Comparison of ENCODE assay signal across 9 cellular contexts in genomic region chr15:78944202-78944625, GRCh38. TPM values are rescaled to one million over a fixed set of nuclear protein-coding genes. Genes with fewer than 3 reads are reported as not detected.
DNase-seq lines count a peak whose midpoint lies in the region; ATAC-seq and TF ChIP-seq lines count a peak whose summit lies in the region.
"Had no signal": no experiment of that assay in that cellular context is flagged by ENCODE, and none has a peak within 500 bp of the region (broad histone marks: within the 10 kb centered on the region; RNA-seq: fewer than 3 reads in every experiment).

No MANE protein-coding gene starts in this region.

- TF ChIP-seq EP300 in sigmoid colon (IDR thresholded peaks at IDR 0.05), result no peak

- H3K4me1 ChIP-seq in RWPE2 (ENCODE audit: insufficient read depth, poor library complexity, severe bottlenecking), result no peaks in the 10 kb centered on the region
- peaks cover 3 to 45% (median 15%) of the 10 kb centered on the region in 9 donors for H3K4me1 ChIP-seq in heart right ventricle
- H3K4me1 ChIP-seq in sigmoid colon, result peaks cover 0 to 14% (median 13%) of the 10 kb centered on the region in 4 donors

- TF ChIP-seq CTCF in RWPE2 (IDR thresholded peaks at IDR 0.05; ENCODE audit: poor library complexity, severe bottlenecking) (no peak), heart right ventricle (IDR thresholded peaks at IDR 0.05) (no peak), sigmoid colon (IDR thresholded peaks at IDR 0.05) (no peak)

- H3K27ac ChIP-seq in RWPE2 (ENCODE audit: poor library complexity, severe bottlenecking) (no peak overlapping the region), heart right ventricle (peak overlapping the region; percentile 30 to 88 (median 80)), sigmoid colon (peak overlapping the region; percentile 51 to 67 (median 64))
- H3K27ac ChIP-seq: SK-N-MC had no signal

- no peak for TF ChIP-seq POLR2A in sigmoid colon (IDR thresholded peaks at IDR 0.05)

- DNase-seq in RWPE2 (ENCODE audit: low spot score) (no peak), heart right ventricle (no peak), sigmoid colon (no peak), AG08396 (ENCODE audit: low spot score) (no peak)

- H3K9me3 ChIP-seq in RWPE2 (ENCODE audit: severe bottlenecking) (no peaks in the 10 kb centered on the region), heart right ventricle (no peaks in the 10 kb centered on the region), sigmoid colon (no peaks in the 10 kb centered on the region)

- H3K4me3 ChIP-seq in RWPE2 (ENCODE audit: severe bottlenecking), result peak overlapping the region; percentile 41
- H3K4me3 ChIP-seq in heart right ventricle, result peak overlapping the region; percentile 16 to 81 (median 74)
- H3K4me3 ChIP-seq in sigmoid colon, result peak overlapping the region; percentile 43 to 58 (median 51)

- intact Hi-C loops in heart right ventricle (cut with DNase I), result no loop called here
- intact Hi-C loops in sigmoid colon (cut with DNase I), result loop anchor here (5.0 kb wide), 1 partner anchor 37 kb away; no protein-coding TSS in a partner anchor

- H3K36me3 ChIP-seq in RWPE2 (ENCODE audit: low read depth) (no peaks in the 10 kb centered on the region), heart right ventricle (peaks cover 0 to 9% (median 0%) of the 10 kb centered on the region in 9 donors), sigmoid colon (no peaks in the 10 kb centered on the region)

- 27 to 45% methylated on average over 12 of the region's 12 CpGs for WGBS in heart right ventricle, 2 donors
- WGBS in sigmoid colon, 2 donors, result 22 to 46% methylated on average over 12 of the region's 12 CpGs

- ATAC-seq in GM18502 (IDR thresholded peaks at IDR 0.05; ENCODE audit: poor library complexity, unreplicated experiment) (peak; percentile 29), HG02610 (IDR thresholded peaks at IDR 0.05; ENCODE audit: unreplicated experiment) (peak; percentile 27), RWPE2 (ENCODE audit: low read depth) (peak; percentile 40), heart right ventricle (peak in 7 of 8 donors; percentile 23 to 67 (median 50)), HG02884 (IDR thresholded peaks at IDR 0.05; ENCODE audit: unreplicated experiment) (no peak), GM18870 (IDR thresholded peaks at IDR 0.05; ENCODE audit: unreplicated experiment) (no peak)

- H3K27me3 ChIP-seq in RWPE2 (ENCODE audit: insufficient read depth, poor library complexity, severe bottlenecking), result no peaks in the 10 kb centered on the region
- no peaks in the 10 kb centered on the region for H3K27me3 ChIP-seq in heart right ventricle
- no peaks in the 10 kb centered on the region for H3K27me3 ChIP-seq in sigmoid colon

RNA-seq across cellular contexts. Expression of gene CTSH, which starts 0.6 kb away (rescaled TPM):
- total RNA-seq in heart right ventricle (100 to 1,000 TPM in 1 of 10 donors, 10 to 100 TPM in 9; 26.4 to 122 (median 62.5) TPM), sigmoid colon (100 to 1,000 TPM in 1 of 4 donors, 10 to 100 TPM in 3; 37.4 to 102 (median 96.3) TPM)
- polyA plus RNA-seq in heart right ventricle (10 to 100 TPM; 54.6 to 68.1 TPM), sigmoid colon (100 to 1,000 TPM in 2 of 3 donors, 10 to 100 TPM in 1; 51.1 to 274 (median 207) TPM)

Comparison
In these comparisons a context has a peak if more than half of its experiments do, and no peak if none do; other contexts are left out.
1. ATAC-seq: peak in GM18502 (single experiment), HG02610 (single experiment), RWPE2 (single experiment) and heart right ventricle (7 of 8); none in HG02884 (single experiment) and GM18870 (single experiment).
2. Peak in every context shown above with its lines, with median percentiles within 50 percentile points of each other: H3K4me3 ChIP-seq.